20 cellular contexts compared by ENCODE assay signal in genomic region chr18:35953688-35954087, GRCh38.
DNase-seq lines count a peak whose midpoint lies in the region; ATAC-seq lines count a peak whose summit lies in the region.
"Had no signal": no experiment of that assay in that cellular context is flagged by ENCODE, and none has a peak within 500 bp of the region (broad histone marks: within the 10 kb centered on the region; RNA-seq: fewer than 3 reads in every experiment).

No MANE protein-coding gene starts in this region.

- no peak for DNase-seq in DMS53 treated with DMSO at 0.1 percent for 48 hours (lab: John Stamatoyannopoulos, UW; ENCODE audit: unreplicated experiment)
- DNase-seq in DMS79 treated with DMSO at 0.1 percent for 48 hours (lab: John Stamatoyannopoulos, UW) = no peak
- DNase-seq in activated T-cell treated with anti-CD3 and anti-CD28 coated beads, Interleukin-2, amount 50 U/mL, for 24 hours = no peak
- no peak for DNase-seq in activated naive CD8-positive, alpha-beta T cell treated with anti-CD3 and anti-CD28 coated beads, Interleukin-2, amount 50 U/mL, for 24 hours
- DNase-seq: activated CD4-positive, alpha-beta T cell treated with anti-CD3 and anti-CD28 coated beads for 48 hours; activated gamma-delta T cell treated with Interleukin-2 at 50 U/mL for 16 hours; anterior cingulate cortex; CD8-positive, alpha-beta memory T cell; left lung; NCI-H1436; NCI-H2227 treated with DMSO at 0.1 percent for 48 hours; RPMI8226; stimulated activated CD4-positive, alpha-beta T cell treated with anti-CD3 and anti-CD28 coated beads, Interleukin-12 subunit alpha, Interleukin-12 subunit beta, amount 100 ng/mL, for 4 hours had no signal

- no peak overlapping the region for H3K4me3 Mint-ChIP-seq in activated T-cell treated with anti-CD3 and anti-CD28 coated beads, Interleukin-2, amount 50 U/mL, for 24 hours
- H3K4me3 Mint-ChIP-seq in activated naive CD8-positive, alpha-beta T cell treated with anti-CD3 and anti-CD28 coated beads, Interleukin-2, amount 50 U/mL, for 24 hours = no peak overlapping the region
- H3K4me3 Mint-ChIP-seq: CD8-positive, alpha-beta memory T cell; central memory CD8-positive, alpha-beta T cell; GM23338; neural progenitor cell had no signal

- no peaks in the 10 kb centered on the region for H3K36me3 Mint-ChIP-seq in activated T-cell treated with anti-CD3 and anti-CD28 coated beads, Interleukin-2, amount 50 U/mL, for 24 hours (ENCODE audit: low read depth)
- no peaks in the 10 kb centered on the region for H3K36me3 Mint-ChIP-seq in activated naive CD8-positive, alpha-beta T cell treated with anti-CD3 and anti-CD28 coated beads, Interleukin-2, amount 50 U/mL, for 24 hours (ENCODE audit: low read depth)
- H3K36me3 Mint-ChIP-seq: CD8-positive, alpha-beta memory T cell; neural progenitor cell had no signal

- no peak overlapping the region for H3K27ac Mint-ChIP-seq in activated T-cell treated with anti-CD3 and anti-CD28 coated beads, Interleukin-2, amount 50 U/mL, for 24 hours
- no peak overlapping the region for H3K27ac Mint-ChIP-seq in activated naive CD8-positive, alpha-beta T cell treated with anti-CD3 and anti-CD28 coated beads, Interleukin-2, amount 50 U/mL, for 24 hours
- H3K27ac Mint-ChIP-seq: CD8-positive, alpha-beta memory T cell; GM23338; neural progenitor cell had no signal

- peaks cover 42% of the 10 kb centered on the region for H3K27me3 Mint-ChIP-seq in activated T-cell treated with anti-CD3 and anti-CD28 coated beads, Interleukin-2, amount 50 U/mL, for 24 hours
- H3K27me3 Mint-ChIP-seq in activated naive CD8-positive, alpha-beta T cell treated with anti-CD3 and anti-CD28 coated beads, Interleukin-2, amount 50 U/mL, for 24 hours = peaks cover 45% of the 10 kb centered on the region

- ATAC-seq in GM18858 (IDR thresholded peaks at IDR 0.05; ENCODE audit: unreplicated experiment) = peak; percentile 83
- ATAC-seq in GM19468 (IDR thresholded peaks at IDR 0.05; ENCODE audit: extremely low read depth, unreplicated experiment) = peak; percentile 45
- peak; percentile 79 for ATAC-seq in HG02678 (IDR thresholded peaks at IDR 0.05; ENCODE audit: unreplicated experiment)
- ATAC-seq in HG03558 (IDR thresholded peaks at IDR 0.05; ENCODE audit: extremely low read depth, unreplicated experiment) = peak; percentile 67
- no peak for ATAC-seq in activated naive CD8-positive, alpha-beta T cell treated with anti-CD3 and anti-CD28 coated beads, Interleukin-2, amount 50 U/mL, for 24 hours
- ATAC-seq: GM23338, left lung had no signal

- peaks cover 3% of the 10 kb centered on the region for H3K4me1 Mint-ChIP-seq in activated T-cell treated with anti-CD3 and anti-CD28 coated beads, Interleukin-2, amount 50 U/mL, for 24 hours (ENCODE audit: low read depth)
- peaks cover 7% of the 10 kb centered on the region for H3K4me1 Mint-ChIP-seq in activated naive CD8-positive, alpha-beta T cell treated with anti-CD3 and anti-CD28 coated beads, Interleukin-2, amount 50 U/mL, for 24 hours
- H3K4me1 Mint-ChIP-seq: neural progenitor cell had no signal

- no peaks in the 10 kb centered on the region for H3K9me3 Mint-ChIP-seq in activated T-cell treated with anti-CD3 and anti-CD28 coated beads, Interleukin-2, amount 50 U/mL, for 24 hours
- H3K9me3 Mint-ChIP-seq in activated naive CD8-positive, alpha-beta T cell treated with anti-CD3 and anti-CD28 coated beads, Interleukin-2, amount 50 U/mL, for 24 hours = no peaks in the 10 kb centered on the region
- H3K9me3 Mint-ChIP-seq: CD8-positive, alpha-beta memory T cell; central memory CD8-positive, alpha-beta T cell had no signal
